In genomic region chr9:137038916-137039315, GRCh38 we compare ENCODE assay signal across 6 cellular contexts. TPM values are rescaled to one million over a fixed set of nuclear protein-coding genes. Genes with fewer than 3 reads are reported as not detected.
"Had no signal": no experiment of that assay in that cellular context is flagged by ENCODE, and none has a peak within 500 bp of the region (broad histone marks: within the 10 kb centered on the region; RNA-seq: fewer than 3 reads in every experiment).

No MANE protein-coding gene starts in this region.

- DNase-seq: H9, HCEC 1CT, KBM-7 had no signal

- H3K4me3 Mint-ChIP-seq: GM23338, H9 had no signal

- H3K4me2 ChIP-seq: GM23338 had no signal

- ATAC-seq: GM23338 had no signal

- H3K9me3 Mint-ChIP-seq: GM23338, H9, IgD-negative memory B cell had no signal

- H3K27ac Mint-ChIP-seq: GM23338, H9, IgD-negative memory B cell had no signal

- H2AFZ ChIP-seq: GM23338 had no signal

- H3K36me3 Mint-ChIP-seq: IgD-negative memory B cell had no signal

- H3K4me3 ChIP-seq: GM23338 had no signal

- H3K4me1 Mint-ChIP-seq: GM23338, H9 had no signal

RNA-seq across cellular contexts. Expression of gene FUT7, which starts 7.0 kb away (rescaled TPM):
- total RNA-seq: GM23338, H1, H9 had no signal
- polyA plus RNA-seq: GM23338, H1 had no signal

RNA-seq across cellular contexts. Expression of gene ENTPD2, which starts 14.9 kb away (rescaled TPM):
- polyA plus RNA-seq: IgD-negative memory B cell had no signal
